Comparison of ENCODE assay signal across 8 cellular contexts in the genomic region with DNA sequence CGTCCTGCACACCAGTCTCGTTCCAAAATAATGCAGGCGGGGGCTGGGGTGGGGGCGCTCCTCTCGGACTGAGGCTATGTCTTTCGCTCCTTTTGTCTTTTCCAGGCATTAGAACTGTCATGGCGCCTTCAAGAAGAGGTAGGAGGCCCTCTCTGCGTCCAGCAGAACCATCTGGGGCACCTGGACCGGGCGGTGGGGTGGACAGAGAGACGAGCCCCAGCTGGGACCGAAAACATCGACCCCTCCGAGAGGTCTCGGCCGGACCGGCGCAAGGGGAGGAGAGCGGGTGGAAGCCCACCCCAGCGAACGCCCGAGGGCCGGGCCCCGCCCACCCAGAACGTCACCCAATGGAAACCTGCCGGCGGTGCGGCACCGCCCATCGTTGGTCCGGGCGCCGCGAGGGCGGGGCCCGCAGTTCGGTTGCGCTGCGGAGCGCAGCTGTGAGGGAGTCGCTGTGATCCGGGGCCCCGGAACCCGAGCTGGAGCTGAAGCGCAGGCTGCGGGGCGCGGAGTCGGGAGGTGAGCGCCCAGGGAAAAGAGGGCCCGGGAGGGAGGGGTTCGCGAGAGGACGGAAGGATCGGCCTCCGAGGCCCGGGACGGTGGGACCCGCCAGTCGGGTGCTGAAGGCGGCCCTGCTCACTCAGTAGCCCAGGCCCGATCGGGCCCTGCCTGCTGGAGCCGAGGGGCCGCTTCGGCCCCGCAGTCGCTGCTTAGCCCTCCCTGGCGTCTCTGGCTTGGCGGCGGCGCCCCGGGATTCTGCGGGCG. TPM values are rescaled to one million over a fixed set of nuclear protein-coding genes. Genes with fewer than 3 reads are reported as not detected.
DNase-seq lines count a peak whose midpoint lies in the region; ATAC-seq, FAIRE-seq and TF ChIP-seq lines count a peak whose summit lies in the region.

Gene NRBP1, plus strand, starts transcription at position 419 of the 765 bp plus-strand sequence. CDS start 4,643 bp downstream, outside the sequence.

- peaks cover 39% of the 10 kb centered on the region for H3K79me2 ChIP-seq in HepG2 (ENCODE audit: insufficient read depth, low read length)

- TF ChIP-seq EP300 in HepG2 (IDR thresholded peaks at IDR 0.05; ENCODE audit: low read depth in 2 of 2, low read length in 2 of 2): peak in 1 of 2 experiments; percentile 18; a peak in 2 of 4 replicates
- TF ChIP-seq EP300 in HepG2 (CRISPR knock-in tag; IDR thresholded peaks at IDR 0.05; ENCODE audit: borderline replicate concordance): no peak; the same call in 1 of the 2 replicates

- in situ Hi-C loops in HepG2 (cut with HindIII; ENCODE audit: extremely low pct_ligation_motif_present, low pct_unique_long_range_greater_than_20kb): no loop called here

- H3K9ac ChIP-seq in HepG2 (ENCODE audit: insufficient read depth, low read depth, low read length): peak within 1 kb of the TSS; percentile 100

- CTCF ChIA-PET in HepG2 (lab: Yijun Ruan, JAX; ENCODE audit: low intra/inter-chr PET ratio, low total read pairs): interaction anchor here (4.8 kb wide), 1 partner anchor 20 kb away, joined by 29 read pairs; the partner anchor contains the start of gene PPM1G

- peaks cover 29% of the 10 kb centered on the region for H3K4me1 Mint-ChIP-seq in CD14-positive monocyte
- peaks cover 38% of the 10 kb centered on the region for H3K4me1 Mint-ChIP-seq in dendritic cell treated with granulocyte-macrophage colony-stimulating factor and Interleukin-4, amounts not matched to agents 40 ng/mL and 50 ng/mL, for 4 days (ENCODE audit: low read depth)

- no peaks in the 10 kb centered on the region for H3K27me3 Mint-ChIP-seq in CD14-positive monocyte (ENCODE audit: low read depth in 3 of 3)
- no peaks in the 10 kb centered on the region for H3K27me3 Mint-ChIP-seq in dendritic cell treated with granulocyte-macrophage colony-stimulating factor and Interleukin-4, amounts not matched to agents 40 ng/mL and 50 ng/mL, for 4 days

- WGBS in HepG2 (ENCODE audit: low lambda C conversion rate): 1% methylated on average over 50 of the region's 75 CpGs

- H3K27ac ChIP-seq in HepG2 (ENCODE audit: extremely low read length, insufficient read depth, low read length): peak within 1 kb of the TSS; percentile 99

- ATAC-seq in GM19372 (IDR thresholded peaks at IDR 0.05; ENCODE audit: low read depth, unreplicated experiment) (peak; percentile 88), HG03521 (IDR thresholded peaks at IDR 0.05; ENCODE audit: unreplicated experiment) (peak; percentile 87), HepG2 (peak; percentile 90)

- peaks cover 3 to 8% of the 10 kb centered on the region in 2 experiments for H3K36me3 ChIP-seq in HepG2 (replicated peaks in 1 of 2; ENCODE audit: control insufficient read depth in 1 of 2, insufficient read depth in 2 of 2, low read length in 2 of 2)

- H3K4me1 ChIP-seq in HepG2 (ENCODE audit: insufficient read depth, low read length): peaks cover 58% of the 10 kb centered on the region

- peak within 1 kb of the TSS; percentile 96 for H3K4me3 Mint-ChIP-seq in CD14-positive monocyte
- peak within 1 kb of the TSS; percentile 96 for H3K4me3 Mint-ChIP-seq in dendritic cell treated with granulocyte-macrophage colony-stimulating factor and Interleukin-4, amounts not matched to agents 40 ng/mL and 50 ng/mL, for 4 days

- peak within 1 kb of the TSS; percentile 89 for H3K4me2 ChIP-seq in HepG2 (ENCODE audit: low read depth, low read length)

- H3K4me3 ChIP-seq in HepG2 (replicated peaks in 1 of 3; ENCODE audit: insufficient read depth in 1 of 3, low read depth in 2 of 3, low read length in 3 of 3): peak within 1 kb of the TSS; percentile 86 to 100 (median 100)

- peaks cover 29% of the 10 kb centered on the region for H4K20me1 ChIP-seq in HepG2 (ENCODE audit: insufficient read depth, low read length)

- TF ChIP-seq RAD21 in HepG2 (CRISPR knock-in tag; IDR thresholded peaks at IDR 0.05): peak; percentile 64; the same call in 1 of the 2 replicates

- TF ChIP-seq POLR2A in HepG2 (IDR thresholded peaks at IDR 0.05; ENCODE audit: insufficient read depth in 1 of 2, low read depth in 2 of 2, low read length in 2 of 2): peak; percentile 93 to 94

- H3K27me3 ChIP-seq in HepG2 (ENCODE audit: control insufficient read depth in 1 of 2, insufficient read depth in 2 of 2, low read length in 2 of 2): no peaks in the 10 kb centered on the region; a peak in 1 of 5 replicates

- peak; percentile 64 for FAIRE-seq in HepG2 (lab: Jason Lieb, UNC)

- H3K27ac Mint-ChIP-seq in CD14-positive monocyte: peak within 1 kb of the TSS; percentile 90 to 97 (median 93)
- peak within 1 kb of the TSS; percentile 99 for H3K27ac Mint-ChIP-seq in dendritic cell treated with granulocyte-macrophage colony-stimulating factor and Interleukin-4, amounts not matched to agents 40 ng/mL and 50 ng/mL, for 4 days

- TF ChIP-seq CTCF in CD14-positive monocyte (IDR thresholded peaks at IDR 0.05): no peak
- TF ChIP-seq CTCF in HepG2 (CRISPR knock-in tag; IDR thresholded peaks at IDR 0.05): peak; percentile 52

- H3K9me3 Mint-ChIP-seq in CD14-positive monocyte: peaks cover 0 to 3% (median 0%) of the 10 kb centered on the region in 7 donors
- H3K9me3 Mint-ChIP-seq in dendritic cell treated with granulocyte-macrophage colony-stimulating factor and Interleukin-4, amounts not matched to agents 40 ng/mL and 50 ng/mL, for 4 days: no peaks in the 10 kb centered on the region

- H3K9me3 ChIP-seq in HepG2 (ENCODE audit: low read length): no peaks in the 10 kb centered on the region

- peaks cover 9 to 18% of the 10 kb centered on the region in 2 donors for H3K36me3 Mint-ChIP-seq in CD14-positive monocyte
- peaks cover 24% of the 10 kb centered on the region for H3K36me3 Mint-ChIP-seq in dendritic cell treated with granulocyte-macrophage colony-stimulating factor and Interleukin-4, amounts not matched to agents 40 ng/mL and 50 ng/mL, for 4 days (ENCODE audit: low read depth)

- intact Hi-C loops in CD14-positive monocyte (cut with micrococcal nuclease): loop anchor here (1.0 to 10.0 kb wide), 4 partner anchors 18 to 216 kb away; partner anchors contain the start of genes EIF2B4 (in 2 of the 2), SNX17 (in 2 of the 2), ZNF512 (in 2 of the 2) and ATRAID (in 1 of the 2)
- intact Hi-C loops in dendritic cell treated with granulocyte-macrophage colony-stimulating factor and Interleukin-4, amounts not matched to agents 40 ng/mL and 50 ng/mL, for 4 days (cut with micrococcal nuclease): loop anchor here (1.0 to 5.0 kb wide), 3 partner anchors 19 to 71 kb away; partner anchors contain the start of genes EIF2B4, GTF3C2, PPM1G and SNX17
- intact Hi-C loops in HepG2 (cut with micrococcal nuclease; ENCODE audit: unreplicated experiment): loop anchor here (1.0 kb wide), 1 partner anchor 19 kb away; the partner anchor contains the start of gene PPM1G

- H2AFZ ChIP-seq in HepG2 (ENCODE audit: low read length): peak within 1 kb of the TSS; percentile 4

- DNase-seq in CD14-positive monocyte (ENCODE audit: low spot score) (peak; percentile 85), NCI-H774 (lab: John Stamatoyannopoulos, UW) (peak; percentile 88), HepG2 (ENCODE audit: low spot score) (peak; percentile 91)
- DNase-seq in activated CD4-positive, alpha-beta T cell treated with anti-CD3 and anti-CD28 coated beads, Interleukin-2, amount 50 U/mL, for 4 hours: peak; percentile 88 to 89
- peak; percentile 90 to 92 for DNase-seq in stimulated activated CD4-positive, alpha-beta T cell treated with anti-CD3 and anti-CD28 coated beads, Interleukin-2, amount 100 ng/mL, for 48 hours

- POLR2A ChIA-PET in HepG2 (lab: Yijun Ruan, JAX): interaction anchor here (0.8 to 5.3 kb wide), 30 partner anchors 11 to 378 kb away, joined by 3 to 133 read pairs (median 5); partner anchors contain the start of genes AGBL5, ATRAID, CCDC121 and EIF2B4

- BruUV-seq in HepG2 (replicated peaks; lab: Mats Ljungman, UMichigan): no TSS peak

TF ChIP-seq in HepG2, 621 proteins besides CTCF, POLR2A, EP300 and RAD21 (continues in another document):
- TF ChIP-seq FIP1L1 (IDR thresholded peaks at IDR 0.05; ENCODE audit: borderline replicate concordance, insufficient read depth, low read depth, low read length): peak; percentile 58; the same call in 1 of the 2 replicates
- peak; percentile 1; the same call in 1 of the 2 replicates for TF ChIP-seq NR2F2 (IDR thresholded peaks at IDR 0.05; ENCODE audit: borderline replicate concordance, low read depth)
- TF ChIP-seq, protein P1, sequence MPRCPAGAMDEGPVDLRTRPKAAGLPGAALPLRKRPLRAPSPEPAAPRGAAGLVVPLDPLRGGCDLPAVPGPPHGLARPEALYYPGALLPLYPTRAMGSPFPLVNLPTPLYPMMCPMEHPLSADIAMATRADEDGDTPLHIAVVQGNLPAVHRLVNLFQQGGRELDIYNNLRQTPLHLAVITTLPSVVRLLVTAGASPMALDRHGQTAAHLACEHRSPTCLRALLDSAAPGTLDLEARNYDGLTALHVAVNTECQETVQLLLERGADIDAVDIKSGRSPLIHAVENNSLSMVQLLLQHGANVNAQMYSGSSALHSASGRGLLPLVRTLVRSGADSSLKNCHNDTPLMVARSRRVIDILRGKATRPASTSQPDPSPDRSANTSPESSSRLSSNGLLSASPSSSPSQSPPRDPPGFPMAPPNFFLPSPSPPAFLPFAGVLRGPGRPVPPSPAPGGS (CRISPR knock-in tag; IDR thresholded peaks at IDR 0.05): peak; percentile 91; the same call in 1 of the 2 replicates

RNA-seq across cellular contexts. Expression of gene NRBP1, which starts in this region (rescaled TPM):
- polyA plus RNA-seq in CD14-positive monocyte: 100 to 1,000 TPM in 1 of 2 donors, 10 to 100 TPM in 1; 95.6 to 102 TPM
- total RNA-seq in HepG2 (2016; rRNA removed; fragmentation: Illumina TruSeq; extraction: Trizol): 165 and 222 TPM in 2 replicates
- total RNA-seq in HepG2 (2016; cell fraction: cytosol; rRNA removed; fragmentation: Illumina TruSeq; extraction: Trizol; ENCODE audit: low read depth): 29.3 and 32.1 TPM in 2 replicates
- total RNA-seq in HepG2 (2016; cell fraction: insoluble cytoplasmic fraction; rRNA removed; fragmentation: Illumina TruSeq; extraction: Trizol): 165 and 218 TPM in 2 replicates
- 63.2 and 68.0 TPM in 2 replicates for total RNA-seq in HepG2 (2016; cell fraction: membrane; rRNA removed; fragmentation: Illumina TruSeq; extraction: Trizol)
- 96.2 and 104 TPM in 2 replicates for total RNA-seq in HepG2 (2016; cell fraction: nucleus; rRNA removed; fragmentation: Illumina TruSeq; extraction: Trizol)
- 227 and 240 TPM in 2 replicates for polyA plus RNA-seq in HepG2 (2011; rRNA removed)
- 195 and 204 TPM in 2 replicates for polyA plus RNA-seq in HepG2 (2011; cell fraction: cytosol; rRNA removed)
- polyA plus RNA-seq in HepG2 (2011; cell fraction: nucleus; rRNA removed): 237 and 253 TPM in 2 replicates
- polyA plus RNA-seq in HepG2 (2012): 128 and 143 TPM in 2 replicates
- 19.3 and 21.8 TPM in 2 replicates for polyA plus RNA-seq in HepG2 (2016; cell fraction: cytosol; fragmentation: Illumina TruSeq; extraction: Trizol; ENCODE audit: low read depth)
- polyA plus RNA-seq in HepG2 (2016; cell fraction: insoluble cytoplasmic fraction; fragmentation: Illumina TruSeq; extraction: Trizol; ENCODE audit: low read depth): 234 and 235 TPM in 2 replicates
- polyA plus RNA-seq in HepG2 (2016; cell fraction: membrane; fragmentation: Illumina TruSeq; extraction: Trizol; ENCODE audit: low read depth): 36.2 and 39.8 TPM in 2 replicates
- 149 and 154 TPM in 2 replicates for polyA plus RNA-seq in HepG2 (2016; cell fraction: nucleus; fragmentation: Illumina TruSeq; extraction: Trizol; ENCODE audit: insufficient read depth, low read depth)
- 103 and 225 TPM in 2 replicates for polyA minus RNA-seq in HepG2 (2011; rRNA and poly(A)+ RNA removed; ENCODE audit: low replicate concordance)
- 91.1 and 109 TPM in 2 replicates for polyA minus RNA-seq in HepG2 (2011; cell fraction: cytosol; rRNA and poly(A)+ RNA removed)
- 149 and 165 TPM in 2 replicates for polyA minus RNA-seq in HepG2 (2011; cell fraction: nucleus; rRNA and poly(A)+ RNA removed)

Comparison
In these comparisons a context has a peak if more than half of its experiments do, and no peak if none do; other contexts are left out.
1. Peak in every context shown above with its lines: DNase-seq, ATAC-seq, H3K4me3 ChIP-seq and H3K27ac ChIP-seq.